In the genomic region with DNA sequence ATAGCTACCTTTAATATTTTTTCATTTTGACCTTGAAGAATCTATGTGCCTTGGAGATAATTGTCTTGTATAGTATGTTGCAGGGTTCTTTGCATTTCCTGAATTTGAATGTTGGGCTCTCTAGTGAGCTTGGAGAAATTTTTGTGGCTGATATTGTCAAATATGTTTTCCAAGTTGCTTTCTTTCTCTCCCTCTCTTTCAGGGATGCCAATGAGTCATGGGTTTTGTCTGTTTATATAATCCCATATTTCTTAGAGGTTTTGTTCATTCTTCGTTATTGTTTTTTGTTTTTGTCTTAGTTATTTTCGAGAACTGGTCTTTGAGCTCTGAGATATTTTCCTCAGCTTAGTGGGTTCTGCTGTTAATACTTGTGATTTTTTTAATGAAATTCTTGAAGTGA, we compare ENCODE assay signal across 16 cellular contexts. TPM values are rescaled to one million over a fixed set of nuclear protein-coding genes. Genes with fewer than 3 reads are reported as not detected.
A peak's percentile ranks its signal among the peaks of the same experiment; 100 is the strongest.
DNase-seq lines count a peak whose midpoint lies in the region; FAIRE-seq and TF ChIP-seq lines count a peak whose summit lies in the region.
"Had no signal": no experiment of that assay in that cellular context is flagged by ENCODE, and none has a peak within 500 bp of the region (broad histone marks: within the 10 kb centered on the region; RNA-seq: fewer than 3 reads in every experiment).

No MANE protein-coding gene starts in this region.

- no peak overlapping the region for H4K8ac ChIP-seq in mesenchymal stem cell (ENCODE audit: low read length)

- intact Hi-C loops in endothelial cell of umbilical vein (cut with micrococcal nuclease) (no loop called here), prostate gland (cut with DNase I) (no loop called here)

- no peak overlapping the region for H2AK5ac ChIP-seq in mesenchymal stem cell (ENCODE audit: low read length, severe bottlenecking)

- 78% methylated on average over 2 of the region's 2 CpGs for WGBS in mesenchymal stem cell
- 92% methylated on average over 2 of the region's 2 CpGs for WGBS in prostate gland

- H3K4me3 ChIP-seq in endothelial cell of umbilical vein (replicated peaks in 1 of 3; ENCODE audit: insufficient read depth in 1 of 3, low read depth in 1 of 3, low read length in 3 of 3) (no peak overlapping the region), mesenchymal stem cell (ENCODE audit: insufficient read depth in 1 of 2, low read depth in 1 of 2, low read length in 2 of 2) (no peak overlapping the region), prostate gland (no peak overlapping the region)

- FAIRE-seq in endothelial cell of umbilical vein (lab: Jason Lieb, UNC), result peak; percentile 15
- FAIRE-seq: A204.1, GM19239, H54, HTR-8/SVneo had no signal

- H3K9me3 Mint-ChIP-seq in activated CD4-positive, alpha-beta memory T cell treated with anti-CD3 and anti-CD28 coated beads, Interleukin-2, amount 10 ng/mL, durations not matched to agents 7 days and 5 days, result no peaks in the 10 kb centered on the region

- POLR2A ChIA-PET in endothelial cell of umbilical vein (lab: Charles Lee), result no interaction called here
- POLR2A ChIA-PET in activated CD4-positive, alpha-beta memory T cell treated with anti-CD3 and anti-CD28 coated beads, Interleukin-2, amount 10 ng/mL, durations not matched to agents 7 days and 5 days (lab: Charles Lee), result no interaction called here

- no peak overlapping the region for H2BK15ac ChIP-seq in mesenchymal stem cell (ENCODE audit: low read depth, poor library complexity, severe bottlenecking)

- H4K91ac ChIP-seq in mesenchymal stem cell (ENCODE audit: low read length), result no peak overlapping the region

- no peak overlapping the region for H2BK12ac ChIP-seq in mesenchymal stem cell (ENCODE audit: low read length in 2 of 2)

- H2BK120ac ChIP-seq in mesenchymal stem cell (ENCODE audit: low read depth, low read length), result no peak overlapping the region

- H3K27me3 ChIP-seq in endothelial cell of umbilical vein (ENCODE audit: control insufficient read depth in 2 of 2, insufficient read depth in 2 of 2, low read length in 2 of 2) (no peaks in the 10 kb centered on the region), mesenchymal stem cell (ENCODE audit: control insufficient read depth in 1 of 2, insufficient read depth in 1 of 2, low read length in 2 of 2) (peaks cover 0 to 16% of the 10 kb centered on the region in 2 experiments), prostate gland (replicated peaks; ENCODE audit: insufficient read depth) (no peaks in the 10 kb centered on the region)

- TF ChIP-seq CTCF in endothelial cell of umbilical vein (IDR thresholded peaks at IDR 0.05; ENCODE audit: extremely low read depth in 1 of 2, insufficient read depth in 1 of 2, low read depth in 1 of 2, low read length in 2 of 2), result no peak
- TF ChIP-seq CTCF in prostate gland (IDR thresholded peaks at IDR 0.05), result no peak

- H3K36me3 ChIP-seq in endothelial cell of umbilical vein (ENCODE audit: control insufficient read depth in 2 of 2, extremely low read depth in 1 of 2, insufficient read depth in 2 of 2, low read length in 2 of 2) (no peaks in the 10 kb centered on the region), mesenchymal stem cell (ENCODE audit: control insufficient read depth in 1 of 2, insufficient read depth in 2 of 2, low read depth in 1 of 2, low read length in 2 of 2) (no peaks in the 10 kb centered on the region), prostate gland (no peaks in the 10 kb centered on the region)

- H3K4ac ChIP-seq in mesenchymal stem cell (ENCODE audit: low read depth in 1 of 2, low read length in 2 of 2), result no peak overlapping the region

- no peak overlapping the region for H3K27ac Mint-ChIP-seq in activated CD4-positive, alpha-beta memory T cell treated with anti-CD3 and anti-CD28 coated beads, Interleukin-2, amount 10 ng/mL, durations not matched to agents 7 days and 5 days

- no peak overlapping the region for H3K14ac ChIP-seq in mesenchymal stem cell (ENCODE audit: low read length in 2 of 2)

- H2AFZ ChIP-seq in endothelial cell of umbilical vein (ENCODE audit: low read depth, low read length) (no peak overlapping the region), mesenchymal stem cell (ENCODE audit: low read depth, low read length) (no peak overlapping the region)

- CTCF ChIA-PET in endothelial cell of umbilical vein (lab: Charles Lee), result interaction anchor here (1.1 kb wide), 1 partner anchor 10 kb away, joined by 3 read pairs; no protein-coding TSS in a partner anchor
- CTCF ChIA-PET in activated CD4-positive, alpha-beta memory T cell treated with anti-CD3 and anti-CD28 coated beads, Interleukin-2, amount 10 ng/mL, durations not matched to agents 7 days and 5 days (lab: Charles Lee), result no interaction called here

- H3K9me1 ChIP-seq in endothelial cell of umbilical vein (replicated peaks; ENCODE audit: control insufficient read depth, extremely low read depth, insufficient read depth, low read length), result no peaks in the 10 kb centered on the region

- DNase-seq in EH (ENCODE audit: low read depth) (peak; percentile 71), M059J (ENCODE audit: low read depth) (peak; percentile 49), endothelial cell of umbilical vein (ENCODE audit: low read depth, low spot score) (no peak), mesenchymal stem cell (peak; percentile 1), prostate gland (ENCODE audit: low spot score) (no peak)
- DNase-seq in stimulated activated CD4-positive, alpha-beta T cell treated with anti-CD3 and anti-CD28 coated beads, Interleukin-2, amount 100 ng/mL, for 24 hours, result no peak
- DNase-seq in activated CD4-positive, alpha-beta T cell treated with anti-CD3 and anti-CD28 coated beads for 4 hours, result no peak
- DNase-seq in activated CD4-positive, alpha-beta memory T cell treated with anti-CD3 and anti-CD28 coated beads, Interleukin-2, amount 10 ng/mL, durations not matched to agents 7 days and 5 days, result no peak
- DNase-seq: COR-L47, NCI-H1436, NCI-H2081 treated with DMSO at 0.1 percent for 48 hours, NCI-H524 had no signal

- BruUV-seq in endothelial cell of umbilical vein (replicated peaks; lab: Mats Ljungman, UMichigan), result no TSS peak

- H3K36me3 Mint-ChIP-seq in activated CD4-positive, alpha-beta memory T cell treated with anti-CD3 and anti-CD28 coated beads, Interleukin-2, amount 10 ng/mL, durations not matched to agents 7 days and 5 days (ENCODE audit: low read depth), result no peaks in the 10 kb centered on the region

- no peaks in the 10 kb centered on the region for H3K27me3 Mint-ChIP-seq in activated CD4-positive, alpha-beta memory T cell treated with anti-CD3 and anti-CD28 coated beads, Interleukin-2, amount 10 ng/mL, durations not matched to agents 7 days and 5 days

- no peak overlapping the region for H3K18ac ChIP-seq in mesenchymal stem cell (ENCODE audit: low read depth in 1 of 2, low read length in 2 of 2)

- H3K9ac ChIP-seq in endothelial cell of umbilical vein (replicated peaks; ENCODE audit: extremely low read depth, insufficient read depth, low read length), result no peak overlapping the region
- no peak overlapping the region for H3K9ac ChIP-seq in mesenchymal stem cell (ENCODE audit: low read length)

- no peaks in the 10 kb centered on the region for H3K4me1 Mint-ChIP-seq in activated CD4-positive, alpha-beta memory T cell treated with anti-CD3 and anti-CD28 coated beads, Interleukin-2, amount 10 ng/mL, durations not matched to agents 7 days and 5 days

- no peak overlapping the region for H2BK5ac ChIP-seq in mesenchymal stem cell (ENCODE audit: low read depth, low read length, poor library complexity, severe bottlenecking)

- TF ChIP-seq POLR2A in endothelial cell of umbilical vein (IDR thresholded peaks at IDR 0.05; ENCODE audit: low read depth, low read length) (no peak), prostate gland (IDR thresholded peaks at IDR 0.05) (no peak)

- H3K27ac ChIP-seq in endothelial cell of umbilical vein (ENCODE audit: insufficient read depth, low read depth, low read length) (no peak overlapping the region), mesenchymal stem cell (ENCODE audit: low read length, poor library complexity, severe bottlenecking) (no peak overlapping the region), prostate gland (no peak overlapping the region)

- no peaks in the 10 kb centered on the region for H3K9me3 ChIP-seq in endothelial cell of umbilical vein (replicated peaks; ENCODE audit: control insufficient read depth, insufficient read depth, low read length)
- no peaks in the 10 kb centered on the region for H3K9me3 ChIP-seq in mesenchymal stem cell (ENCODE audit: control insufficient read depth, low read length)
- H3K9me3 ChIP-seq in prostate gland, result no peaks in the 10 kb centered on the region

- H3K4me2 ChIP-seq in endothelial cell of umbilical vein (ENCODE audit: insufficient read depth, low read length), result no peak overlapping the region
- H3K4me2 ChIP-seq in mesenchymal stem cell (ENCODE audit: low read length, poor library complexity, severe bottlenecking), result no peak overlapping the region

- no peaks in the 10 kb centered on the region for H3K79me2 ChIP-seq in endothelial cell of umbilical vein (ENCODE audit: control insufficient read depth, insufficient read depth, low read length)

- dilution Hi-C loops in endothelial cell of umbilical vein (cut with MboI; ENCODE audit: extremely low pct_ligation_motif_present, low sequenced_read_pairs), result no loop called here

- no peaks in the 10 kb centered on the region for H3K4me1 ChIP-seq in endothelial cell of umbilical vein (ENCODE audit: control insufficient read depth, extremely low read depth, insufficient read depth, low read length)
- peaks cover 11% of the 10 kb centered on the region for H3K4me1 ChIP-seq in mesenchymal stem cell (ENCODE audit: control insufficient read depth, insufficient read depth, low read depth, low read length)
- H3K4me1 ChIP-seq in prostate gland (replicated peaks), result no peaks in the 10 kb centered on the region

- H3K79me1 ChIP-seq in mesenchymal stem cell (replicated peaks; ENCODE audit: low read length, poor library complexity, severe bottlenecking), result no peaks in the 10 kb centered on the region

- no peak overlapping the region for H3K23ac ChIP-seq in mesenchymal stem cell (ENCODE audit: low read length in 2 of 2)

- H4K20me1 ChIP-seq in endothelial cell of umbilical vein (replicated peaks; ENCODE audit: control insufficient read depth, extremely low read depth, insufficient read depth, low read length), result no peaks in the 10 kb centered on the region

- no peak overlapping the region for H3K4me3 Mint-ChIP-seq in activated CD4-positive, alpha-beta memory T cell treated with anti-CD3 and anti-CD28 coated beads, Interleukin-2, amount 10 ng/mL, durations not matched to agents 7 days and 5 days

RNA-seq across cellular contexts. Expression of a gene that starts 20.7 kb away (rescaled TPM):
- 0.25 TPM in 1 of 2 replicates, not detected in the other for total RNA-seq in M059J (2014; rRNA removed; shearing (Covaris generic))
- total RNA-seq in endothelial cell of umbilical vein (1.4 and 1.9 TPM in 2 replicates), prostate gland (1 to 10 TPM in 1 of 2 donors, under 1 TPM in 1; 0.59 to 4.7 TPM)
- polyA plus RNA-seq in endothelial cell of umbilical vein, result 0.68 and 1.1 TPM in 2 replicates
- 0.10 and 0.15 TPM in 2 replicates for polyA plus RNA-seq in endothelial cell of umbilical vein (2011; cell fraction: cytosol; rRNA removed)
- polyA plus RNA-seq in endothelial cell of umbilical vein (2011; cell fraction: nucleus; rRNA removed), result 5.9 and 7.6 TPM in 2 replicates
- polyA plus RNA-seq in endothelial cell of umbilical vein (2012), result not detected in 2 replicates
- 9.8 and 15.4 TPM in 2 replicates for polyA minus RNA-seq in endothelial cell of umbilical vein
- polyA minus RNA-seq in endothelial cell of umbilical vein (2011; cell fraction: cytosol; rRNA and poly(A)+ RNA removed), result not detected
- 30.6 TPM in 2 replicates for polyA minus RNA-seq in endothelial cell of umbilical vein (2011; cell fraction: nucleus; rRNA and poly(A)+ RNA removed)
- polyA plus RNA-seq in mesenchymal stem cell (2013, experiment 1 of 2), result 0.06 TPM
- polyA plus RNA-seq in mesenchymal stem cell (2013, experiment 2 of 2), result not detected
- total RNA-seq in activated CD4-positive, alpha-beta memory T cell treated with anti-CD3 and anti-CD28 coated beads, Interleukin-2, amount 10 ng/mL, durations not matched to agents 7 days and 5 days, result under 1 TPM; 0.23 to 0.28 TPM

Comparison
In these comparisons a context has a peak if more than half of its experiments do, and no peak if none do; other contexts are left out.
1. DNase-seq: peak in EH (single experiment), M059J (single experiment) and mesenchymal stem cell (single experiment); none in endothelial cell of umbilical vein (single experiment), prostate gland (single experiment), stimulated activated CD4-positive, alpha-beta T cell treated with anti-CD3 and anti-CD28 coated beads, Interleukin-2, amount 100 ng/mL, for 24 hours (0 of 2), activated CD4-positive, alpha-beta T cell treated with anti-CD3 and anti-CD28 coated beads for 4 hours (0 of 2) and activated CD4-positive, alpha-beta memory T cell treated with anti-CD3 and anti-CD28 coated beads, Interleukin-2, amount 10 ng/mL, durations not matched to agents 7 days and 5 days (single experiment).